Comparison of ENCODE assay signal across 8 cellular contexts in genomic region chr20:64065973-64066341, GRCh38. TPM values are rescaled to one million over a fixed set of nuclear protein-coding genes. Genes with fewer than 3 reads are reported as not detected.
DNase-seq lines count a peak whose midpoint lies in the region; FAIRE-seq and TF ChIP-seq lines count a peak whose summit lies in the region.

No MANE protein-coding gene starts in this region.

- no peaks in the 10 kb centered on the region for H3K9me3 ChIP-seq in kidney (ENCODE audit: control insufficient read depth in 1 of 2, low read length in 2 of 2)

- DNase-seq in stimulated activated CD4-positive, alpha-beta T cell treated with anti-CD3 and anti-CD28 coated beads, Interleukin-15, amount 100 ng/mL, for 24 hours: peak; percentile 74
- no peak for DNase-seq in stimulated activated CD4-positive, alpha-beta T cell treated with anti-CD3 and anti-CD28 coated beads, Interleukin-4, amount 100 ng/mL, for 1 hour
- DNase-seq in LHCN-M2 (ENCODE audit: low read depth) (peak; percentile 86), activated T-helper 1 cell treated with Interleukin-2 at 50 U/mL for 16 hours (ENCODE audit: low read depth) (peak; percentile 27), myocyte (ENCODE audit: low read depth) (peak; percentile 73), kidney (no peak), anterior cingulate cortex (lab: John Stamatoyannopoulos, UW) (no peak), chondrocyte (ENCODE audit: low spot score) (no peak)

- no peak overlapping the region for H3K4me3 ChIP-seq in kidney (ENCODE audit: low read length in 2 of 2)

- no peak overlapping the region for H3K9ac ChIP-seq in kidney (ENCODE audit: low read length in 2 of 2)

- H3K4me1 Mint-ChIP-seq in chondrocyte (ENCODE audit: low read depth): peaks cover 30% of the 10 kb centered on the region

- H3K9me3 Mint-ChIP-seq in chondrocyte (ENCODE audit: low read depth): no peaks in the 10 kb centered on the region

- intact Hi-C loops in kidney (cut with DNase I): no loop called here

- H3K4me3 Mint-ChIP-seq in chondrocyte (ENCODE audit: unreplicated experiment): no peak overlapping the region

- FAIRE-seq in kidney (lab: Jason Lieb, UNC): no peak

- H3K27me3 Mint-ChIP-seq in chondrocyte (ENCODE audit: low read depth): no peaks in the 10 kb centered on the region

- TF ChIP-seq CTCF in kidney (IDR thresholded peaks at IDR 0.05; ENCODE audit: borderline replicate concordance, extremely low read depth, insufficient read depth) (no peak), chondrocyte (IDR thresholded peaks at IDR 0.05) (no peak)

- no peak overlapping the region for H3K27ac Mint-ChIP-seq in chondrocyte (ENCODE audit: unreplicated experiment)

- H3K4me1 ChIP-seq in kidney (ENCODE audit: control insufficient read depth in 1 of 2, insufficient read depth in 1 of 2, low read depth in 1 of 2, low read length in 2 of 2): peaks cover 6 to 18% of the 10 kb centered on the region in 2 donors

- no peak overlapping the region for H3K27ac ChIP-seq in kidney (ENCODE audit: low read depth in 2 of 2, low read length in 2 of 2)

- peaks cover 2% of the 10 kb centered on the region for H3K36me3 Mint-ChIP-seq in chondrocyte (ENCODE audit: low read depth)

- H3K36me3 ChIP-seq in kidney (ENCODE audit: control insufficient read depth in 1 of 2, insufficient read depth in 2 of 2, low read length in 2 of 2): no peaks in the 10 kb centered on the region

RNA-seq across cellular contexts. Expression of gene TCEA2, which starts 3.0 kb away (rescaled TPM):
- total RNA-seq in LHCN-M2 (2014; rRNA removed) (30.7 and 41.1 TPM in 2 replicates), myocyte (18.9 and 21.6 TPM in 2 replicates), kidney (53.8 TPM), chondrocyte (57.1 to 59.2 TPM (median 57.6 TPM) in 3 replicates)
- 77.5 TPM for polyA plus RNA-seq in LHCN-M2 (2012)
- 113 TPM for polyA plus RNA-seq in myocyte (2012)
- polyA plus RNA-seq in kidney (ENCODE audit: insufficient read depth, low read depth, low replicate concordance): 90.9 TPM

RNA-seq across cellular contexts. Expression of gene RGS19, which starts 13.4 kb away (rescaled TPM):
- 26.9 and 34.5 TPM in 2 replicates for total RNA-seq in LHCN-M2 (2014; rRNA removed)
- 16.0 TPM for polyA plus RNA-seq in LHCN-M2 (2012)
- total RNA-seq in myocyte: 10.7 and 16.4 TPM in 2 replicates
- 14.0 TPM for polyA plus RNA-seq in myocyte (2012)
- 20.2 TPM for total RNA-seq in kidney
- polyA plus RNA-seq in kidney (ENCODE audit: insufficient read depth, low read depth, low replicate concordance): 6.8 TPM
- total RNA-seq in chondrocyte: 15.7 to 18.5 TPM (median 18.1 TPM) in 3 replicates

RNA-seq across cellular contexts. Expression of gene OPRL1, which starts 13.9 kb away (rescaled TPM):
- 0.92 and 1.2 TPM in 2 replicates for total RNA-seq in LHCN-M2 (2014; rRNA removed)
- 0.73 TPM for polyA plus RNA-seq in LHCN-M2 (2012)
- total RNA-seq in myocyte: 1.0 and 1.1 TPM in 2 replicates
- 1.5 TPM for polyA plus RNA-seq in myocyte (2012)
- 1.2 TPM for total RNA-seq in kidney
- 0.39 TPM for polyA plus RNA-seq in kidney (ENCODE audit: insufficient read depth, low read depth, low replicate concordance)
- total RNA-seq in chondrocyte: 3.2 to 4.6 TPM (median 3.5 TPM) in 3 replicates

RNA-seq across cellular contexts. Expression of gene SOX18, which starts 16.5 kb away (rescaled TPM):
- not detected in 2 replicates for total RNA-seq in LHCN-M2 (2014; rRNA removed)
- not detected for polyA plus RNA-seq in LHCN-M2 (2012)
- total RNA-seq in myocyte: not detected in 2 replicates
- 0.06 TPM for polyA plus RNA-seq in myocyte (2012)
- 56.7 TPM for total RNA-seq in kidney
- 36.5 TPM for polyA plus RNA-seq in kidney (ENCODE audit: insufficient read depth, low read depth, low replicate concordance)
- total RNA-seq in chondrocyte: 2.1 to 2.8 TPM (median 2.3 TPM) in 3 replicates

RNA-seq across cellular contexts. Expression of gene LKAAEAR1, which starts 18.2 kb away (rescaled TPM):
- total RNA-seq in LHCN-M2 (2014; rRNA removed) (0.40 and 1.7 TPM in 2 replicates), myocyte (0.24 TPM in 1 of 2 replicates, not detected in the other), kidney (0.31 TPM), chondrocyte (0.55 to 1.4 TPM in 2 of 3 replicates, not detected in the other)
- 0.11 TPM for polyA plus RNA-seq in LHCN-M2 (2012)
- 0.10 TPM for polyA plus RNA-seq in myocyte (2012)
- not detected for polyA plus RNA-seq in kidney (ENCODE audit: insufficient read depth, low read depth, low replicate concordance)

Comparison
In these comparisons a context has a peak if more than half of its experiments do, and no peak if none do; other contexts are left out.
1. DNase-seq: peak in stimulated activated CD4-positive, alpha-beta T cell treated with anti-CD3 and anti-CD28 coated beads, Interleukin-15, amount 100 ng/mL, for 24 hours (single experiment), LHCN-M2 (single experiment), activated T-helper 1 cell treated with Interleukin-2 at 50 U/mL for 16 hours (single experiment) and myocyte (single experiment); none in stimulated activated CD4-positive, alpha-beta T cell treated with anti-CD3 and anti-CD28 coated beads, Interleukin-4, amount 100 ng/mL, for 1 hour (single experiment), kidney (single experiment), anterior cingulate cortex (0 of 58) and chondrocyte (single experiment).